8 cellular contexts compared by ENCODE assay signal in the genomic region with DNA sequence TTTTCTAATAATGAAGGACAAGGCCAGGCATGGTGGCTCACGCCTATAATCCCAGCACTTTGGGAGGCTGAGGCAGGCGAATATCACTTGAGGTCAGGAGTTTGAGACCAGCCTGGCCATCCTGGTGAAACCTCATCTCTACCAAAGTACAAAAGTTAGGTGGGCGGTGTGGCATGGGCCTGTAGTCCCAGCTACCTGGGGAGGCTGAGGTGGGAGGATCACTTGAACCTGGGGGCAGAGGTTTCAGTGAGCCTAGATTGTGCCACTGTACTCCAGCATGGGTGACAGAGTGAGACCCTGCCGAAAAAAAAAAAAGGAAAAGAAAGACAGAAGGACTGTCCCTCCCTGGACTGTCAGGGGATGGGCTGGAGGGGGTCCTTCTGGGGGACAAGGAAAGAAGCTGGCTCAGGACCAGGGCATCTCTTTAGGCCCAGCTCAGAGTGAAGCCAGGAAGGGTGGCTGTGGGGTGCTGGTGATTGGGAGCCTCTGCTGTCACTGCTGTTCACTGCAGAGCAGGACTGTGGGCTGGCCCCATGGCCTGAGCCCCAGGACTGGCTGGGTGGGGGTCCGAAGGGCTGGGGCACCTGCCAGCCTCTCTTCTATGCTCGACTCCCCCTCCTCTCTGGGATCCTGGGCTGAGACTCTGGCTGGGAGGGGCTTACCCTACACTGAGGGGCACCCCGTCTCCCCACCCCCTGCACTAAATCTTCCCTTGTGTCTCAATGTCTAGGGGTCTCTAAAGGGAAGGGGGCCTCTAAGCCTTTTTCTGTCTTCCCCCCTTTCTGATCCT. TPM values are rescaled to one million over a fixed set of nuclear protein-coding genes. Genes with fewer than 3 reads are reported as not detected.
DNase-seq lines count a peak whose midpoint lies in the region; ATAC-seq and TF ChIP-seq lines count a peak whose summit lies in the region.

No MANE protein-coding gene starts in this region.

- peak overlapping the region; percentile 74 for H2AFZ ChIP-seq in DND-41 (ENCODE audit: low read depth, low read length)

- peaks cover 19% of the 10 kb centered on the region for H4K20me1 ChIP-seq in DND-41 (ENCODE audit: insufficient read depth, low read length)

- H3K9me3 ChIP-seq in DND-41 (ENCODE audit: insufficient read depth, low read length, severe bottlenecking) (no peaks in the 10 kb centered on the region), SJCRH30 (replicated peaks) (no peaks in the 10 kb centered on the region), esophagus (ENCODE audit: control insufficient read depth in 2 of 2, insufficient read depth in 1 of 2, low read depth in 1 of 2, low read length in 1 of 2) (no peaks in the 10 kb centered on the region)

- no peaks in the 10 kb centered on the region for H3K9me3 Mint-ChIP-seq in progenitor cell of endocrine pancreas (ENCODE audit: low read depth)

- peak overlapping the region; percentile 80 for H3K9ac ChIP-seq in DND-41 (ENCODE audit: low read depth, low read length)

- H3K36me3 ChIP-seq in DND-41 (ENCODE audit: insufficient read depth, low read length) = peaks cover 5% of the 10 kb centered on the region; the same call in 1 of the 2 replicates
- no peaks in the 10 kb centered on the region for H3K36me3 ChIP-seq in SJCRH30
- H3K36me3 ChIP-seq in esophagus (ENCODE audit: control insufficient read depth in 2 of 2, insufficient read depth in 2 of 2, low read length in 1 of 2) = no peaks in the 10 kb centered on the region

- DNase-seq in DND-41 (peak; percentile 24), SJCRH30 (no peak), progenitor cell of endocrine pancreas (ENCODE audit: low spot score, unreplicated experiment) (no peak), GM13977 (ENCODE audit: low spot score) (no peak), D341Med (ENCODE audit: low spot score) (no peak), G401 (ENCODE audit: low spot score) (no peak)
- no peak for DNase-seq in activated CD8-positive, alpha-beta memory T cell treated with anti-CD3 and anti-CD28 coated beads, Interleukin-2, amount 50 U/mL, for 48 hours

- 62 to 73% methylated on average over 5 to 7 of the region's 7 CpGs for WGBS in esophagus, 2 donors

- peak overlapping the region; percentile 72 to 75; a peak in 3 of 4 replicates for H3K4me3 ChIP-seq in DND-41 (ENCODE audit: low read depth in 1 of 2, low read length in 2 of 2)
- H3K4me3 ChIP-seq in SJCRH30 = peak overlapping the region; percentile 35; the same call in 1 of the 2 replicates
- H3K4me3 ChIP-seq in esophagus (ENCODE audit: low read depth in 1 of 2, low read length in 2 of 2) = peak overlapping the region in 1 of 2 donors; percentile 61

- peaks cover 76% of the 10 kb centered on the region for H3K27me3 Mint-ChIP-seq in progenitor cell of endocrine pancreas

- peaks cover 6% of the 10 kb centered on the region for H3K4me1 Mint-ChIP-seq in progenitor cell of endocrine pancreas (ENCODE audit: low read depth)

- H3K4me2 ChIP-seq in DND-41 (ENCODE audit: insufficient read depth, low read length) = peak overlapping the region; percentile 95

- ATAC-seq in DND-41 (ENCODE audit: insufficient read depth, low read depth) = peak; percentile 2; the same call in 1 of the 3 replicates

- peaks cover 56% of the 10 kb centered on the region for H3K79me2 ChIP-seq in DND-41 (ENCODE audit: insufficient read depth, low read length)

- TF ChIP-seq CTCF in DND-41 (IDR thresholded peaks at IDR 0.05; ENCODE audit: borderline replicate concordance, extremely low read depth, low read length, poor library complexity, severe bottlenecking) = no peak
- no peak for TF ChIP-seq CTCF in progenitor cell of endocrine pancreas (IDR thresholded peaks at IDR 0.05; ENCODE audit: unreplicated experiment)
- TF ChIP-seq CTCF in GM13977 (IDR thresholded peaks at IDR 0.05; ENCODE audit: extremely low read depth, insufficient read depth, missing control alignments) = no peak

- no peak overlapping the region for H3K27ac Mint-ChIP-seq in progenitor cell of endocrine pancreas

- H3K36me3 Mint-ChIP-seq in progenitor cell of endocrine pancreas (ENCODE audit: insufficient read depth) = no peaks in the 10 kb centered on the region

- H3K27me3 ChIP-seq in DND-41 (ENCODE audit: insufficient read depth, low read length, poor library complexity) (no peaks in the 10 kb centered on the region), SJCRH30 (no peaks in the 10 kb centered on the region; the same call in 1 of the 2 replicates), esophagus (ENCODE audit: control insufficient read depth in 1 of 2, insufficient read depth in 2 of 2, low read length in 2 of 2) (no peaks in the 10 kb centered on the region)

- H3K4me1 ChIP-seq in DND-41 (ENCODE audit: insufficient read depth, low read length) (peaks cover 53% of the 10 kb centered on the region), SJCRH30 (peaks cover 6% of the 10 kb centered on the region), esophagus (ENCODE audit: control insufficient read depth in 2 of 2, insufficient read depth in 2 of 2, low read length in 1 of 2) (peaks cover 5 to 16% of the 10 kb centered on the region in 2 donors)

- H3K27ac ChIP-seq in DND-41 (ENCODE audit: low read length) (peak overlapping the region; percentile 95), SJCRH30 (no peak overlapping the region), esophagus (ENCODE audit: low read depth in 2 of 2, low read length in 1 of 2) (peak overlapping the region; percentile 79 to 88)

- in situ Hi-C loops in GM13977 (cut with MboI; ENCODE audit: low pct_unique_long_range_greater_than_20kb, low sequenced_read_pairs, unreplicated experiment) = no loop called here
- in situ Hi-C loops in G401 (cut with HindIII; ENCODE audit: low sequenced_read_pairs) = no loop called here

- H3K4me3 Mint-ChIP-seq in progenitor cell of endocrine pancreas (ENCODE audit: low read depth) = peak overlapping the region; percentile 67

RNA-seq across cellular contexts. Expression of a gene that starts 0.9 kb away (rescaled TPM):
- total RNA-seq in SJCRH30 (2014; rRNA removed; shearing (Covaris generic)) = 35.7 and 37.9 TPM in 2 replicates
- polyA plus RNA-seq in esophagus = 10 to 100 TPM; 36.0 to 45.2 TPM
- total RNA-seq in progenitor cell of endocrine pancreas = 2.9 and 3.3 TPM in 2 replicates
- total RNA-seq in G401 (2014; rRNA removed; shearing (Covaris generic)) = 2.4 and 6.4 TPM in 2 replicates
